ENCODE assay signal across 1 cellular context in genomic region chr14:34050606-34051005, GRCh38.
TF ChIP-seq lines count a peak whose summit lies in the region.

No MANE protein-coding gene starts in this region.

TF ChIP-seq in GM23338, 12 proteins besides CTCF, POLR2A, EP300 and RAD21 (continued from another document):
- TF ChIP-seq ZNF462 (CRISPR knock-in tag; IDR thresholded peaks at IDR 0.05) (no peak), STAT1 (IDR thresholded peaks at IDR 0.05; ENCODE audit: unreplicated experiment) (no peak), ZNF331 (CRISPR knock-in tag; IDR thresholded peaks at IDR 0.05; ENCODE audit: low read depth) (no peak), ETS1 (IDR thresholded peaks at IDR 0.05) (no peak), POLR2AphosphoS5 (IDR thresholded peaks at IDR 0.05; ENCODE audit: low read depth) (no peak), JUNB (IDR thresholded peaks at IDR 0.05; ENCODE audit: unreplicated experiment) (no peak)
TF ChIP-seq in GM23338: peak in this region for 0.
